17 cellular contexts compared by ENCODE assay signal in genomic region chr17:79366988-79367571, GRCh38.
DNase-seq lines count a peak whose midpoint lies in the region; ATAC-seq, FAIRE-seq and TF ChIP-seq lines count a peak whose summit lies in the region.
"Had no signal": no experiment of that assay in that cellular context is flagged by ENCODE, and none has a peak within 500 bp of the region (broad histone marks: within the 10 kb centered on the region; RNA-seq: fewer than 3 reads in every experiment).

No MANE protein-coding gene starts in this region.

- in situ Hi-C loops in K562 (cut with MboI): no loop called here

- FAIRE-seq in K562 (lab: Jason Lieb, UNC): no peak
- FAIRE-seq: A204.1, D721Med, H1 had no signal

- no peaks in the 10 kb centered on the region for H3K36me3 Mint-ChIP-seq in WTC11
- H3K36me3 Mint-ChIP-seq: CD4-positive, CD25-positive, alpha-beta regulatory T cell had no signal

- H3K4me3 ChIP-seq in K562: no peak overlapping the region

- H3K79me2 ChIP-seq in K562 (ENCODE audit: control insufficient read depth, insufficient read depth, low read length): no peaks in the 10 kb centered on the region

- H3K27ac Mint-ChIP-seq in WTC11: no peak overlapping the region
- H3K27ac Mint-ChIP-seq: H9 had no signal

- ATAC-seq in WTC11 (no peak), K562 (no peak), GM19395 (IDR thresholded peaks at IDR 0.05; ENCODE audit: unreplicated experiment) (no peak)

- TF ChIP-seq EP300 in K562 (IDR thresholded peaks at IDR 0.05; ENCODE audit: low read length): no peak

- H3K4me2 ChIP-seq in K562 (ENCODE audit: insufficient read depth, low read length): no peak overlapping the region

- no TSS peak for BruUV-seq in K562 (replicated peaks; lab: Mats Ljungman, UMichigan)

- H3K27me3 ChIP-seq in K562 (ENCODE audit: control insufficient read depth in 2 of 2, insufficient read depth in 2 of 2, low read length in 2 of 2): peaks cover 4 to 52% of the 10 kb centered on the region in 2 experiments; a peak in 3 of 5 replicates

- POLR2A ChIA-PET in WTC11 (lab: Charles Lee) (no interaction called here), K562 (lab: Yijun Ruan, JAX) (interaction anchor here (0.8 kb wide), 1 partner anchor 12 kb away, joined by 4 read pairs; no protein-coding TSS in a partner anchor)

- H3K9me1 ChIP-seq in K562 (ENCODE audit: control insufficient read depth, insufficient read depth, low read length): no peaks in the 10 kb centered on the region

- no peak overlapping the region for H3K4me3 Mint-ChIP-seq in WTC11
- H3K4me3 Mint-ChIP-seq: H9 had no signal

- no peak for DNase-seq in WTC11 (ENCODE audit: low spot score)
- no peak for DNase-seq in K562 (ENCODE audit: extremely low read depth in 1 of 4, low spot score in 3 of 4)
- peak; percentile 17 for DNase-seq in left kidney (ENCODE audit: low read depth, low spot score)
- DNase-seq in DMS153 treated with DMSO at 0.1 percent for 48 hours (lab: John Stamatoyannopoulos, UW; ENCODE audit: unreplicated experiment): no peak
- no peak for DNase-seq in SKM-1 treated with dmso at 0.1 percent for 144 hours (lab: John Stamatoyannopoulos, UW; ENCODE audit: unreplicated experiment)
- DNase-seq: ACHN; BE2C; C1 segment of cervical spinal cord; Caco-2; CD4-positive, CD25-positive, alpha-beta regulatory T cell; DMS79; GDM1; H9 had no signal

- intact Hi-C loops in K562 (cut with micrococcal nuclease): no loop called here

- no peak for TF ChIP-seq POLR2A in K562 (conservative IDR thresholded peaks at IDR 0.05)

- no peak for TF ChIP-seq CTCF in WTC11 (IDR thresholded peaks at IDR 0.05)
- TF ChIP-seq CTCF in K562 (IDR thresholded peaks at IDR 0.05 in 2 of 3, conservative IDR thresholded peaks at IDR 0.05 in 1 of 3; ENCODE audit: insufficient read depth in 2 of 3, low read depth in 1 of 3, low read length in 3 of 3): no peak

- CTCF ChIA-PET in WTC11 (lab: Charles Lee) (interaction anchor here (1.4 kb wide), 2 partner anchors 19 to 22 kb away, joined by 3 to 5 read pairs; no protein-coding TSS in a partner anchor), K562 (lab: Yijun Ruan, JAX; ENCODE audit: low intra/inter-chr PET ratio) (no interaction called here)

- no peaks in the 10 kb centered on the region for H3K4me1 Mint-ChIP-seq in WTC11
- H3K4me1 Mint-ChIP-seq: CD4-positive, CD25-positive, alpha-beta regulatory T cell had no signal

- no peaks in the 10 kb centered on the region for H3K4me1 ChIP-seq in K562 (replicated peaks in 1 of 2; ENCODE audit: control insufficient read depth in 2 of 2, insufficient read depth in 2 of 2, low read length in 2 of 2)
- H3K4me1 ChIP-seq: BE2C, Caco-2 had no signal

- WGBS in K562 (ENCODE audit: insufficient coverage, low coverage, missing lambda C conversion rate): 0% methylated on average over 11 of the region's 12 CpGs

- H3K27ac ChIP-seq in K562 (ENCODE audit: extremely low read depth, low read depth, low read length): no peak overlapping the region

- no peak overlapping the region for H2AFZ ChIP-seq in K562 (ENCODE audit: low read depth, low read length)

- H3K9me3 Mint-ChIP-seq in WTC11: no peaks in the 10 kb centered on the region; the same call in 1 of the 2 replicates
- H3K9me3 Mint-ChIP-seq: CD4-positive, CD25-positive, alpha-beta regulatory T cell; H9 had no signal

- H4K20me1 ChIP-seq in K562 (replicated peaks; ENCODE audit: control insufficient read depth, insufficient read depth, low read length): peaks cover 13% of the 10 kb centered on the region

- H3K9ac ChIP-seq in K562 (ENCODE audit: insufficient read depth in 1 of 2, low read depth in 2 of 2, low read length in 2 of 2): no peak overlapping the region

- H3K36me3 ChIP-seq in K562 (ENCODE audit: control insufficient read depth, insufficient read depth, low read length): no peaks in the 10 kb centered on the region
- H3K36me3 ChIP-seq: BE2C had no signal

- no peak for TF ChIP-seq RAD21 in K562 (CRISPR knock-in tag; conservative IDR thresholded peaks at IDR 0.05 in 1 of 2, IDR thresholded peaks at IDR 0.05 in 1 of 2)

- no peaks in the 10 kb centered on the region for H3K9me3 ChIP-seq in K562 (replicated peaks; ENCODE audit: control insufficient read depth, insufficient read depth, low read depth, low read length)
- H3K9me3 ChIP-seq: BE2C, Caco-2 had no signal

- H3K27me3 Mint-ChIP-seq in WTC11 (ENCODE audit: low read depth): no peaks in the 10 kb centered on the region

TF ChIP-seq in WTC11, 78 proteins besides CTCF, POLR2A, EP300 and RAD21:
- TF ChIP-seq ZNF281 (CRISPR knock-in tag; IDR thresholded peaks at IDR 0.05) (no peak), ZNF263 (CRISPR knock-in tag; IDR thresholded peaks at IDR 0.05; ENCODE audit: low read depth) (peak; percentile 80), TEAD4 (CRISPR knock-in tag; IDR thresholded peaks at IDR 0.05) (no peak)

TF ChIP-seq in K562, 482 proteins besides CTCF, POLR2A, EP300 and RAD21:
- TF ChIP-seq ZNF584 (CRISPR knock-in tag; IDR thresholded peaks at IDR 0.05; ENCODE audit: low read depth): no peak
- peak; percentile 87 for TF ChIP-seq ZNF263 (CRISPR knock-in tag; IDR thresholded peaks at IDR 0.05; ENCODE audit: borderline replicate concordance)

Comparison
In these comparisons a context has a peak if more than half of its experiments do, and no peak if none do; other contexts are left out.
1. Of the 49 proteins assayed by ChIP-seq in both K562 and WTC11: peak only in K562: none; only in WTC11: none; in both: ZNF263; in neither: 48.